ENCODE assay signal across 7 cellular contexts in the genomic region with DNA sequence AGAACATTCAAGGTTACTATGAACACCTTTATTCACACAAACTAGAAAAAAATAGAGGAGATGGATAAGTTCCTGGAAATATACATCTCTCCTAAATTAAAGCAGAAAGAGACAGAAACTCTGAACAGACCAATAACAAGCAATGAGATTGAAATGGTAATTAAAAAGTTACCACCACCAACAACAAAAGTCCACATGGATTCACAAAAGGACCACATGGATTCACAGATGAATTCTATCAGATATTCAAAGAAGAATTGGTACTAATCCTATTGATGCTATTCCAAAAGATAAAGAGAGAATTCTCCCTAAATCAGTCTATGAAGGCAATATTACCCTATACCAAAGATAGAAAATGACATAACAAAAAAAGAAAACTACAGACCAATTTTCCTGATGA.
"Had no signal": no experiment of that assay in that cellular context is flagged by ENCODE, and none has a peak within 500 bp of the region (broad histone marks: within the 10 kb centered on the region; RNA-seq: fewer than 3 reads in every experiment).

No MANE protein-coding gene starts in this region.

- H3K27ac ChIP-seq: HL-60 had no signal

- H3K4me3 Mint-ChIP-seq: IgD-negative memory B cell had no signal

- H3K36me3 Mint-ChIP-seq: IgD-negative memory B cell had no signal

- H3K4me3 ChIP-seq: K562 had no signal

- FAIRE-seq: HTR-8/SVneo, K562 had no signal

- H3K27ac Mint-ChIP-seq: IgD-negative memory B cell had no signal

- ATAC-seq: K562 had no signal

- H3K4me1 Mint-ChIP-seq: IgD-negative memory B cell had no signal

- DNase-seq: IMR-90, KBM-7, KG1 had no signal

- H3K27me3 Mint-ChIP-seq: IgD-negative memory B cell had no signal
